In the genomic region with DNA sequence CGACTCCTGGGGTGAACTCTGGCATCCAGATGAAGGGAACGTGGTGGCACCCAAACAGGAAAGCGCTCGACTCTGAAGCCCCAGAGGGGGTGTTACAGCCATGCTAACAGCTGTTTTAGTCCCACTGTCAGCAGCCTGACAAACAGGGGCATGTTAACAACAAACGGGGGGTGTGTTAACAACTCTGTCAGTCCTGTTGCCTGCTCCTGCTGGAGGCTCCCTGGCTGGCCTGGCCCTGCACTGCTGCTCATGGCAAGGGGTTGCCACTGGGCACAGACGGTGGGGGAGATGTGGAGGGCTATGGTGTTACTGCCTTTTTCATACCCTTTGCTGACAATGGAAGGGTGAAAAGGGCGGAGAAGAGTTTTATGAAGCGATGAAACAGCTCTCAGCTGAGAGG, we compare ENCODE assay signal across 14 cellular contexts. TPM values are rescaled to one million over a fixed set of nuclear protein-coding genes. Genes with fewer than 3 reads are reported as not detected.
DNase-seq lines count a peak whose midpoint lies in the region; ATAC-seq and TF ChIP-seq lines count a peak whose summit lies in the region.
"Had no signal": no experiment of that assay in that cellular context is flagged by ENCODE, and none has a peak within 500 bp of the region (broad histone marks: within the 10 kb centered on the region; RNA-seq: fewer than 3 reads in every experiment).

No MANE protein-coding gene starts in this region.

- H3K27me3 ChIP-seq in H7 (ENCODE audit: control insufficient read depth, insufficient read depth, low read length) (no peaks in the 10 kb centered on the region), HUES48 (ENCODE audit: control insufficient read depth, insufficient read depth, low read length) (no peaks in the 10 kb centered on the region), endodermal cell (ENCODE audit: control insufficient read depth, insufficient read depth, low read length, poor library complexity, severe bottlenecking) (no peaks in the 10 kb centered on the region)
- H3K27me3 ChIP-seq: BE2C had no signal

- H3K27ac ChIP-seq in HUES48 (ENCODE audit: low read depth, low read length), result peak overlapping the region; percentile 28
- no peak overlapping the region for H3K27ac ChIP-seq in endodermal cell (ENCODE audit: low read depth, low read length)
- H3K27ac ChIP-seq: C4-2B had no signal

- H3K36me3 ChIP-seq in H7 (replicated peaks; ENCODE audit: control insufficient read depth, insufficient read depth, low read length) (no peaks in the 10 kb centered on the region), HUES48 (ENCODE audit: control insufficient read depth, insufficient read depth, low read length) (no peaks in the 10 kb centered on the region), endodermal cell (ENCODE audit: control insufficient read depth, insufficient read depth, low read length) (no peaks in the 10 kb centered on the region)
- H3K36me3 ChIP-seq: BE2C had no signal

- ATAC-seq in T-cell (replicated peaks in 1 of 4) (no peak), HG03039 (IDR thresholded peaks at IDR 0.05; ENCODE audit: unreplicated experiment) (no peak)

- H3K4me3 ChIP-seq in H7 (ENCODE audit: insufficient read depth, low read depth, low read length) (no peak overlapping the region), HUES48 (ENCODE audit: low read depth, low read length) (no peak overlapping the region), endodermal cell (ENCODE audit: low read length) (no peak overlapping the region)

- peaks cover 2% of the 10 kb centered on the region for H3K27me3 Mint-ChIP-seq in endodermal cell (ENCODE audit: insufficient read depth)
- H3K27me3 Mint-ChIP-seq in progenitor cell of endocrine pancreas, result peaks cover 5% of the 10 kb centered on the region
- no peaks in the 10 kb centered on the region for H3K27me3 Mint-ChIP-seq in T-cell
- H3K27me3 Mint-ChIP-seq: CD4-positive, alpha-beta memory T cell had no signal

- H3K4me1 Mint-ChIP-seq in endodermal cell (peaks cover 26% of the 10 kb centered on the region), progenitor cell of endocrine pancreas (ENCODE audit: low read depth) (peaks cover 8% of the 10 kb centered on the region), T-cell (peaks cover 14 to 25% (median 21%) of the 10 kb centered on the region in 3 donors)

- H3K9me3 Mint-ChIP-seq in endodermal cell, result no peaks in the 10 kb centered on the region
- H3K9me3 Mint-ChIP-seq in progenitor cell of endocrine pancreas (ENCODE audit: low read depth), result no peaks in the 10 kb centered on the region
- peaks cover 0 to 4% (median 0%) of the 10 kb centered on the region in 3 donors for H3K9me3 Mint-ChIP-seq in T-cell
- H3K9me3 Mint-ChIP-seq: CD4-positive, alpha-beta memory T cell had no signal

- WGBS in endodermal cell (ENCODE audit: insufficient coverage in 1 of 2, insufficient read length in 1 of 2), 2 experiments, result 88 to 90% methylated on average over 5 to 8 of the region's 8 CpGs

- POLR2A ChIA-PET in T-cell (lab: Charles Lee), result interaction anchor here in 1 of 2 donors (0.8 kb wide), 1 partner anchor 34 kb away, joined by 4 read pairs; no protein-coding TSS in a partner anchor

- H3K27ac Mint-ChIP-seq in endodermal cell (peak overlapping the region; percentile 65), progenitor cell of endocrine pancreas (peak overlapping the region; percentile 59), T-cell (no peak overlapping the region)

- no peak overlapping the region for H3K4me3 Mint-ChIP-seq in endodermal cell
- H3K4me3 Mint-ChIP-seq in progenitor cell of endocrine pancreas (ENCODE audit: low read depth), result no peak overlapping the region
- no peak overlapping the region for H3K4me3 Mint-ChIP-seq in T-cell

- H3K36me3 Mint-ChIP-seq in endodermal cell (ENCODE audit: low read depth) (no peaks in the 10 kb centered on the region), progenitor cell of endocrine pancreas (ENCODE audit: insufficient read depth) (peaks cover 3% of the 10 kb centered on the region), T-cell (peaks cover 3% of the 10 kb centered on the region)

- TF ChIP-seq CTCF in endodermal cell (conservative IDR thresholded peaks at IDR 0.05), result no peak
- no peak for TF ChIP-seq CTCF in progenitor cell of endocrine pancreas (IDR thresholded peaks at IDR 0.05; ENCODE audit: unreplicated experiment)

- no peak overlapping the region for H3K9ac ChIP-seq in HUES48 (ENCODE audit: low read depth, low read length)
- H3K9ac ChIP-seq in endodermal cell (ENCODE audit: extremely low read depth, low read length, poor library complexity, severe bottlenecking), result no peak overlapping the region

- H3K4me1 ChIP-seq in HUES48 (ENCODE audit: control insufficient read depth, insufficient read depth, low read length) (peaks cover 20% of the 10 kb centered on the region), endodermal cell (ENCODE audit: control insufficient read depth, insufficient read depth, low read length) (no peaks in the 10 kb centered on the region)
- H3K4me1 ChIP-seq: BE2C had no signal

- CTCF ChIA-PET in T-cell (lab: Charles Lee), result no interaction called here

- no peaks in the 10 kb centered on the region; the same call in 1 of the 2 replicates for H3K9me3 ChIP-seq in HUES48 (ENCODE audit: control insufficient read depth, insufficient read depth, low read length)
- peaks cover 6% of the 10 kb centered on the region for H3K9me3 ChIP-seq in endodermal cell (ENCODE audit: control insufficient read depth, low read length)
- H3K9me3 ChIP-seq: BE2C had no signal

- DNase-seq in H7 (peak; percentile 33), endodermal cell (peak; percentile 67), progenitor cell of endocrine pancreas (ENCODE audit: low spot score, unreplicated experiment) (no peak), NCI-H2107 (lab: John Stamatoyannopoulos, UW) (no peak), T-cell (no peak)
- DNase-seq: BE2C; CD4-positive, alpha-beta memory T cell; DMS153; DMS79 treated with DMSO at 0.1 percent for 48 hours; EL had no signal

RNA-seq across cellular contexts. Expression of a gene that starts 2.6 kb away (rescaled TPM):
- total RNA-seq in H7 (2014; rRNA removed; shearing (Covaris generic)), result 1,165 and 1,374 TPM in 2 replicates
- total RNA-seq in endodermal cell, result 10 to 100 TPM; 12.2 to 19.8 TPM
- polyA plus RNA-seq in endodermal cell (2013, experiment 1 of 2), result 28.1 TPM
- polyA plus RNA-seq in endodermal cell (2013, experiment 2 of 2), result 24.8 TPM
- total RNA-seq in progenitor cell of endocrine pancreas, result 2.8 TPM in 1 of 2 replicates, not detected in the other
- 10 to 100 TPM in 2 of 5 donors, 1 to 10 TPM in 1, not detected in 2; 4.0 to 18.7 (median 13.3) TPM for total RNA-seq in T-cell
- total RNA-seq: HT-29 had no signal

RNA-seq across cellular contexts. Expression of a gene that starts 36.6 kb away (rescaled TPM):
- 13.0 and 16.7 TPM in 2 replicates for total RNA-seq in H7 (2014; rRNA removed; shearing (Covaris generic))
- total RNA-seq in endodermal cell (10 to 100 TPM; 11.7 to 20.3 TPM), progenitor cell of endocrine pancreas (16.2 and 16.7 TPM in 2 replicates), T-cell (10 to 100 TPM in 4 of 5 donors, 1 to 10 TPM in 1; 9.0 to 24.9 (median 20.7) TPM)
- polyA plus RNA-seq in endodermal cell (2013, experiment 1 of 2), result 17.4 TPM
- polyA plus RNA-seq in endodermal cell (2013, experiment 2 of 2), result 18.4 TPM

RNA-seq across cellular contexts. Expression of a gene that starts 48.7 kb away (rescaled TPM):
- 0.07 and 0.17 TPM in 2 replicates for total RNA-seq in H7 (2014; rRNA removed; shearing (Covaris generic))
- total RNA-seq in endodermal cell, result not detected
- 0.07 TPM for polyA plus RNA-seq in endodermal cell (2013, experiment 1 of 2)
- polyA plus RNA-seq in endodermal cell (2013, experiment 2 of 2), result 0.17 TPM
- not detected in 2 replicates for total RNA-seq in progenitor cell of endocrine pancreas
- total RNA-seq in T-cell, result not detected
- total RNA-seq: CD4-positive, alpha-beta memory T cell; HT-29 had no signal
- polyA plus RNA-seq: CD4-positive, alpha-beta memory T cell had no signal

Comparison
In these comparisons a context has a peak if more than half of its experiments do, and no peak if none do; other contexts are left out.
1. DNase-seq: peak in H7 (single experiment) and endodermal cell (single experiment); none in progenitor cell of endocrine pancreas (single experiment), NCI-H2107 (single experiment) and T-cell (0 of 34).
2. H3K27ac Mint-ChIP-seq: peak in endodermal cell (single experiment) and progenitor cell of endocrine pancreas (single experiment); none in T-cell (0 of 2).
3. RNA of a gene that starts 2.6 kb away (total RNA-seq): 1,165 to 1,374 TPM in H7; 12.2 to 19.8 TPM in endodermal cell, 4.0 to 18.7 TPM in T-cell and 2.8 TPM in progenitor cell of endocrine pancreas; every median in the first group is over 10 times any median in the second.